Comparison of ENCODE assay signal across 8 cellular contexts in genomic region chr6:31739639-31740396, GRCh38. TPM values are rescaled to one million over a fixed set of nuclear protein-coding genes. Genes with fewer than 3 reads are reported as not detected.
DNase-seq lines count a peak whose midpoint lies in the region; ATAC-seq and TF ChIP-seq lines count a peak whose summit lies in the region.

Gene MSH5, plus strand, starts transcription at chr6:31740005. Its CDS starts 462 bp downstream, at chr6:31740467.

- H3K79me2 ChIP-seq in OCI-LY7 (ENCODE audit: insufficient read depth, low read depth, low read length): peaks cover 34% of the 10 kb centered on the region

- CTCF ChIA-PET in OCI-LY7 (lab: Charles Lee; ENCODE audit: unreplicated experiment): interaction anchor here (0.5 to 1.7 kb wide), 5 partner anchors 12 to 61 kb away, joined by 3 to 6 read pairs (median 3); partner anchors contain the start of genes ABHD16A and VARS1

- intact Hi-C loops in OCI-LY7 (cut with micrococcal nuclease; ENCODE audit: unreplicated experiment): loop anchor here (1.0 to 5.0 kb wide), 9 partner anchors 37 to 247 kb away; partner anchors contain the start of genes ABHD16A, ATP6V1G2, HSPA1B and NFKBIL1

- peak; percentile 69 for ATAC-seq in GM21423 (IDR thresholded peaks at IDR 0.05; ENCODE audit: unreplicated experiment)

- peak within 1 kb of the TSS; percentile 96 for H3K9ac ChIP-seq in HUES6 (ENCODE audit: low read length)

- H3K27me3 ChIP-seq in HUES6 (ENCODE audit: control insufficient read depth, insufficient read depth, low read length) (no peaks in the 10 kb centered on the region), mononuclear cell (ENCODE audit: insufficient read depth, low read length) (no peaks in the 10 kb centered on the region)

- H3K9me2 ChIP-seq in OCI-LY7 (ENCODE audit: insufficient read depth, low read length): no peaks in the 10 kb centered on the region

- no peak for TF ChIP-seq CTCF in OCI-LY7 (conservative IDR thresholded peaks at IDR 0.05; ENCODE audit: low read length)
- TF ChIP-seq CTCF in epithelial cell of esophagus (IDR thresholded peaks at IDR 0.05; ENCODE audit: insufficient read depth, low read depth, low read length, missing control alignments): no peak

- peak within 1 kb of the TSS; percentile 91 for H3K27ac ChIP-seq in HUES6 (ENCODE audit: low read depth, low read length)
- H3K27ac ChIP-seq in OCI-LY7 (ENCODE audit: low read depth, low read length, poor library complexity, severe bottlenecking): peak within 1 kb of the TSS; percentile 93

- peak within 1 kb of the TSS; percentile 76 for H3K4me2 ChIP-seq in OCI-LY7 (ENCODE audit: low read length)

- no peaks in the 10 kb centered on the region for H3K9me3 ChIP-seq in HUES6 (ENCODE audit: control insufficient read depth, insufficient read depth, low read depth, low read length)
- no peaks in the 10 kb centered on the region for H3K9me3 ChIP-seq in OCI-LY7 (ENCODE audit: low read length)
- no peaks in the 10 kb centered on the region for H3K9me3 ChIP-seq in mononuclear cell (ENCODE audit: low read depth, low read length)

- DNase-seq in D341Med (ENCODE audit: low spot score) (peak; percentile 94), OCI-LY7 (ENCODE audit: low spot score) (peak; percentile 100), activated T-cell treated with anti-CD3 and anti-CD28 coated beads for 1 hour (ENCODE audit: low read depth) (peak; percentile 89), epithelial cell of esophagus (ENCODE audit: low read depth) (peak; percentile 99)
- DNase-seq in stimulated activated CD8-positive, alpha-beta memory T cell treated with anti-CD3 and anti-CD28 coated beads, Interleukin-2, amount 100 ng/mL, for 48 hours (ENCODE audit: low read depth in 2 of 2): peak; percentile 91 to 96

- H2AFZ ChIP-seq in OCI-LY7 (ENCODE audit: low read length): no peak within 1 kb of the TSS; the same call in 1 of the 2 replicates

- no peaks in the 10 kb centered on the region for H4K20me1 ChIP-seq in OCI-LY7 (ENCODE audit: insufficient read depth, low read length)

- peaks cover 28% of the 10 kb centered on the region for H3K36me3 ChIP-seq in HUES6 (ENCODE audit: control insufficient read depth, insufficient read depth, low read length)
- peaks cover 38% of the 10 kb centered on the region for H3K36me3 ChIP-seq in OCI-LY7 (ENCODE audit: insufficient read depth, low read length)

- TSS peak; percentile 61 for BruUV-seq in OCI-LY7 (replicated peaks; lab: Mats Ljungman, UMichigan)

- POLR2A ChIA-PET in OCI-LY7 (lab: Charles Lee): interaction anchor here (0.6 to 7.1 kb wide), 15 partner anchors 10 to 123 kb away, joined by 3 to 43 read pairs (median 4); partner anchors contain the start of genes ABHD16A, HSPA1B, LSM2 and NEU1

- H3K4me1 ChIP-seq in HUES6 (ENCODE audit: control insufficient read depth, insufficient read depth, low read length) (peaks cover 31% of the 10 kb centered on the region), OCI-LY7 (ENCODE audit: insufficient read depth, low read length, poor library complexity, severe bottlenecking) (peaks cover 50% of the 10 kb centered on the region), mononuclear cell (ENCODE audit: insufficient read depth, low read length) (peaks cover 43% of the 10 kb centered on the region)

- peak within 1 kb of the TSS; percentile 72 for H3K4me3 ChIP-seq in HUES6 (ENCODE audit: low read depth, low read length)
- peak within 1 kb of the TSS; percentile 79 for H3K4me3 ChIP-seq in OCI-LY7 (ENCODE audit: low read depth, low read length, poor library complexity, severe bottlenecking)
- H3K4me3 ChIP-seq in epithelial cell of esophagus (ENCODE audit: low read length): peak within 1 kb of the TSS; percentile 90
- H3K4me3 ChIP-seq in mononuclear cell (ENCODE audit: low read length): peak within 1 kb of the TSS; percentile 64

RNA-seq across cellular contexts. Expression of gene MSH5, which starts in this region (rescaled TPM):
- total RNA-seq in OCI-LY7 (2014; rRNA removed; shearing (Covaris generic)): 104 and 108 TPM in 2 replicates
- total RNA-seq in OCI-LY7 (2022) (218 and 258 TPM in 2 replicates), mononuclear cell (6.1 TPM)

Comparison
In these comparisons a context has a peak if more than half of its experiments do, and no peak if none do; other contexts are left out.
1. Peak in every context shown above with its lines: DNase-seq, ATAC-seq, H3K4me3 ChIP-seq and H3K27ac ChIP-seq.
2. RNA of gene MSH5 (total RNA-seq): 104 to 258 TPM in OCI-LY7; 6.1 TPM in mononuclear cell (single experiment); every median in the first group is over 10 times any median in the second.